Comparison of ENCODE assay signal across 34 cellular contexts in genomic region chr6:160659562-160659961, GRCh38. TPM values are rescaled to one million over a fixed set of nuclear protein-coding genes. Genes with fewer than 3 reads are reported as not detected.
A peak's percentile ranks its signal among the peaks of the same experiment; 100 is the strongest.
DNase-seq lines count a peak whose midpoint lies in the region; ATAC-seq and TF ChIP-seq lines count a peak whose summit lies in the region.
"Had no signal": no experiment of that assay in that cellular context is flagged by ENCODE, and none has a peak within 500 bp of the region (broad histone marks: within the 10 kb centered on the region; RNA-seq: fewer than 3 reads in every experiment).

No MANE protein-coding gene starts in this region.

- peak; percentile 21 for ATAC-seq in stimulated activated effector memory CD8-positive, alpha-beta T cell treated with anti-CD3 and anti-CD28 coated beads, Interleukin-12 subunit alpha, Interleukin-12 subunit beta, amount 100 ng/mL, for 72 hours
- no peak for ATAC-seq in GM21786 (IDR thresholded peaks at IDR 0.05; ENCODE audit: unreplicated experiment)
- ATAC-seq: A549; CD8-positive, alpha-beta T cell had no signal

- WGBS in esophagus muscularis mucosa = 86% methylated on average over 6 of the region's 6 CpGs

- no peak overlapping the region for H3K27ac Mint-ChIP-seq in stimulated activated effector memory CD8-positive, alpha-beta T cell treated with anti-CD3 and anti-CD28 coated beads, Interleukin-12 subunit alpha, Interleukin-12 subunit beta, amount 100 ng/mL, for 72 hours
- H3K27ac Mint-ChIP-seq: B cell; CD14-positive monocyte; CD4-positive, alpha-beta memory T cell; CD4-positive, alpha-beta T cell; CD4-positive, CD25-positive, alpha-beta regulatory T cell; CD8-positive, alpha-beta memory T cell; CD8-positive, alpha-beta T cell had no signal

- H3K36me3 Mint-ChIP-seq in stimulated activated effector memory CD8-positive, alpha-beta T cell treated with anti-CD3 and anti-CD28 coated beads, Interleukin-12 subunit alpha, Interleukin-12 subunit beta, amount 100 ng/mL, for 72 hours = no peaks in the 10 kb centered on the region
- H3K36me3 Mint-ChIP-seq: CD14-positive monocyte; CD4-positive, alpha-beta memory T cell; CD4-positive, CD25-positive, alpha-beta regulatory T cell; CD8-positive, alpha-beta T cell had no signal

- TF ChIP-seq POLR2A in esophagus muscularis mucosa (IDR thresholded peaks at IDR 0.05; ENCODE audit: low read depth) = no peak

- no peaks in the 10 kb centered on the region for H3K36me3 ChIP-seq in esophagus muscularis mucosa
- H3K36me3 ChIP-seq: BE2C; BLaER1; BLaER1 treated with 17β-estradiol and CSF1 and Interleukin-3, amounts not matched to agents 10 nM and 100 nM had no signal

- no peak overlapping the region for H3K27ac ChIP-seq in esophagus muscularis mucosa (replicated peaks in 1 of 4)
- H3K27ac ChIP-seq: 22Rv1; A549; BLaER1; BLaER1 treated with 17β-estradiol and CSF1 and Interleukin-3, amounts not matched to agents 10 nM and 100 nM; C4-2B had no signal

- H3K9me3 Mint-ChIP-seq in stimulated activated effector memory CD8-positive, alpha-beta T cell treated with anti-CD3 and anti-CD28 coated beads, Interleukin-12 subunit alpha, Interleukin-12 subunit beta, amount 100 ng/mL, for 72 hours = peaks cover 4% of the 10 kb centered on the region
- H3K9me3 Mint-ChIP-seq: CD4-positive, alpha-beta T cell had no signal

- DNase-seq in esophagus muscularis mucosa (ENCODE audit: extremely low spot score) (peak; percentile 77), NCI-H82 treated with DMSO at 0.1 percent for 48 hours (lab: John Stamatoyannopoulos, UW; ENCODE audit: unreplicated experiment) (no peak)
- DNase-seq in stimulated activated effector memory CD8-positive, alpha-beta T cell treated with anti-CD3 and anti-CD28 coated beads, Interleukin-12 subunit alpha, Interleukin-12 subunit beta, amount 100 ng/mL, for 72 hours (ENCODE audit: low spot score in 2 of 2) = no peak
- DNase-seq: 8988T; ACHN; AML-193; BE2C; C1 segment of cervical spinal cord; Caco-2; Calu3; CD4-positive, alpha-beta memory T cell; CD4-positive, alpha-beta T cell; CD4-positive, CD25-positive, alpha-beta regulatory T cell; CD8-positive, alpha-beta memory T cell; CD8-positive, alpha-beta T cell; COR-L47; DMS 273 treated with DMSO at 0.1 percent for 48 hours; DMS153; DMS53; DMS79; DMS79 treated with DMSO at 0.1 percent for 48 hours; DND-41; EL had no signal

- intact Hi-C loops in esophagus muscularis mucosa (cut with DNase I) = no loop called here

- no peaks in the 10 kb centered on the region for H3K4me1 ChIP-seq in esophagus muscularis mucosa
- H3K4me1 ChIP-seq: A549; BE2C; BLaER1; BLaER1 treated with 17β-estradiol and CSF1 and Interleukin-3, amounts not matched to agents 10 nM and 100 nM; Caco-2 had no signal

- peaks cover 0 to 23% (median 14%) of the 10 kb centered on the region in 4 donors for H3K9me3 ChIP-seq in esophagus muscularis mucosa
- H3K9me3 ChIP-seq: A549, BE2C, Caco-2 had no signal

- no peaks in the 10 kb centered on the region for H3K4me1 Mint-ChIP-seq in stimulated activated effector memory CD8-positive, alpha-beta T cell treated with anti-CD3 and anti-CD28 coated beads, Interleukin-12 subunit alpha, Interleukin-12 subunit beta, amount 100 ng/mL, for 72 hours
- H3K4me1 Mint-ChIP-seq: B cell; CD14-positive monocyte; CD4-positive, alpha-beta memory T cell; CD4-positive, CD25-positive, alpha-beta regulatory T cell; CD8-positive, alpha-beta memory T cell had no signal

- H3K27me3 ChIP-seq in esophagus muscularis mucosa = no peaks in the 10 kb centered on the region
- H3K27me3 ChIP-seq: BE2C; BLaER1; BLaER1 treated with 17β-estradiol and CSF1 and Interleukin-3, amounts not matched to agents 10 nM and 100 nM had no signal

- TF ChIP-seq CTCF in esophagus muscularis mucosa (IDR thresholded peaks at IDR 0.05) = no peak

- H3K4me3 ChIP-seq in esophagus muscularis mucosa = no peak overlapping the region
- H3K4me3 ChIP-seq: A549; BLaER1; BLaER1 treated with 17β-estradiol and CSF1 and Interleukin-3, amounts not matched to agents 10 nM and 100 nM had no signal

- no peak overlapping the region for H3K4me3 Mint-ChIP-seq in stimulated activated effector memory CD8-positive, alpha-beta T cell treated with anti-CD3 and anti-CD28 coated beads, Interleukin-12 subunit alpha, Interleukin-12 subunit beta, amount 100 ng/mL, for 72 hours
- H3K4me3 Mint-ChIP-seq: B cell; CD14-positive monocyte; CD4-positive, alpha-beta memory T cell; CD4-positive, alpha-beta T cell; CD4-positive, CD25-positive, alpha-beta regulatory T cell; CD8-positive, alpha-beta memory T cell; CD8-positive, alpha-beta T cell had no signal

- no peak for TF ChIP-seq EP300 in esophagus muscularis mucosa (IDR thresholded peaks at IDR 0.05)

RNA-seq across cellular contexts. Expression of gene LPA, which starts 4.5 kb away (rescaled TPM):
- total RNA-seq in esophagus muscularis mucosa = not detected
- total RNA-seq: A172; A673; B cell; Caco-2; Calu3; CD4-positive, alpha-beta memory T cell; CD4-positive, alpha-beta T cell; CD4-positive, CD25-positive, alpha-beta regulatory T cell; CD8-positive, alpha-beta memory T cell; CD8-positive, alpha-beta T cell; Daoy had no signal

RNA-seq across cellular contexts. Expression of gene PLG, which starts 42.5 kb away (rescaled TPM):
- not detected for total RNA-seq in esophagus muscularis mucosa
- total RNA-seq: A172; A673; Caco-2; Calu3; CD4-positive, alpha-beta T cell; CD4-positive, CD25-positive, alpha-beta regulatory T cell; CD8-positive, alpha-beta T cell; Daoy had no signal
